In the genomic region with DNA sequence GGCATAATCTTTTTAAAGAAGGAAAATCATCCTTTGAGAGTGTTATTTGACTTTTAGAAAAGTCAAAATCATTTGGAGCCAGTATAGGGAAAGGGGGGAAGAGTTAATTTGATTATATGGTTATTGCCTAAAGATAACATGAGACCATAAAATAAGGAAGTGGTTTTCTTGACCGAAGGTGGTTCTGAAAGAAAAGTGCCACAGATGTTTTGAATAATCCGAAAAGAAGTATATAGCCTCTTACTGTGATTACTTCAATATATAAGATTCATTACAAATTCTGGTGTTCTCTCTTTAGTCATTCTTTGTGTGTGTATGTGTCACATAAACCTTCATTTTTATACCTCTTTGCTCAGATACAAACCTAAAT, we compare ENCODE assay signal across 9 cellular contexts. TPM values are rescaled to one million over a fixed set of nuclear protein-coding genes. Genes with fewer than 3 reads are reported as not detected.
DNase-seq lines count a peak whose midpoint lies in the region; ATAC-seq and TF ChIP-seq lines count a peak whose summit lies in the region.
"Had no signal": no experiment of that assay in that cellular context is flagged by ENCODE, and none has a peak within 500 bp of the region (broad histone marks: within the 10 kb centered on the region; RNA-seq: fewer than 3 reads in every experiment).

No MANE protein-coding gene starts in this region.

- no peaks in the 10 kb centered on the region for H3K27me3 Mint-ChIP-seq in CD8-positive, alpha-beta T cell (ENCODE audit: low read depth)

- no peak for TF ChIP-seq CTCF in CD8-positive, alpha-beta T cell (IDR thresholded peaks at IDR 0.05)
- TF ChIP-seq CTCF in coronary artery (IDR thresholded peaks at IDR 0.05), result no peak

- peak overlapping the region; percentile 96 for H3K4me3 ChIP-seq in CD8-positive, alpha-beta T cell (ENCODE audit: low read depth, low read length)
- H3K4me3 ChIP-seq in coronary artery (peak overlapping the region; percentile 81), neuron (ENCODE audit: low read length) (peak overlapping the region; percentile 61)

- intact Hi-C loops in CD8-positive, alpha-beta T cell (cut with DNase I, micrococcal nuclease), result loop anchor here (2.0 to 10.0 kb wide), 6 partner anchors 43 to 1757 kb away; a partner anchor contains a TSS

- H3K9me3 Mint-ChIP-seq in CD8-positive, alpha-beta T cell, result no peaks in the 10 kb centered on the region

- peaks cover 55% of the 10 kb centered on the region for H3K4me1 Mint-ChIP-seq in CD8-positive, alpha-beta T cell (ENCODE audit: low read depth)

- POLR2A ChIA-PET in CD8-positive, alpha-beta T cell (lab: Charles Lee), result interaction anchor here (1.2 to 3.0 kb wide), 3 partner anchors 16 to 634 kb away, joined by 5 to 34 read pairs (median 27); a partner anchor contains a TSS

- CTCF ChIA-PET in CD8-positive, alpha-beta T cell (lab: Charles Lee), result interaction anchor here (1.1 to 2.8 kb wide), 6 partner anchors 23 to 628 kb away, joined by 3 to 8 read pairs (median 4); no protein-coding TSS in a partner anchor

- H3K9me3 ChIP-seq in CD8-positive, alpha-beta T cell (ENCODE audit: low read length), result no peaks in the 10 kb centered on the region
- no peaks in the 10 kb centered on the region for H3K9me3 ChIP-seq in neuron (ENCODE audit: low read length)

- H3K27me3 ChIP-seq in CD8-positive, alpha-beta T cell (ENCODE audit: insufficient read depth, low read length), result no peaks in the 10 kb centered on the region
- H3K27me3 ChIP-seq in neuron (ENCODE audit: insufficient read depth, low read length), result no peaks in the 10 kb centered on the region

- no peak for DNase-seq in CD8-positive, alpha-beta T cell
- DNase-seq in NAMALWA (ENCODE audit: low spot score) (peak; percentile 47), coronary artery (ENCODE audit: low spot score) (no peak), DMS79 treated with DMSO at 0.1 percent for 48 hours (lab: John Stamatoyannopoulos, UW) (no peak)
- DNase-seq: NCI-H82 had no signal

- ATAC-seq in CD8-positive, alpha-beta T cell, result no peak
- no peak for ATAC-seq in GM18909 (IDR thresholded peaks at IDR 0.05; ENCODE audit: poor library complexity, unreplicated experiment)
- no peak for ATAC-seq in GM19324 (IDR thresholded peaks at IDR 0.05; ENCODE audit: low FRiP score, unreplicated experiment)
- ATAC-seq in activated CD4-positive, CD25-positive, alpha-beta regulatory T cell treated with anti-CD3 and anti-CD28 coated beads, Interleukin-2, amount 50 U/mL, for 24 hours, result no peak

- peaks cover 23% of the 10 kb centered on the region for H3K4me1 ChIP-seq in CD8-positive, alpha-beta T cell (ENCODE audit: insufficient read depth, low read length)
- peaks cover 24% of the 10 kb centered on the region for H3K4me1 ChIP-seq in neuron (ENCODE audit: insufficient read depth, low read length)

- H3K36me3 Mint-ChIP-seq in CD8-positive, alpha-beta T cell, result peaks cover 51% of the 10 kb centered on the region

- peak overlapping the region; percentile 98 for H3K27ac Mint-ChIP-seq in CD8-positive, alpha-beta T cell

- H3K36me3 ChIP-seq in CD8-positive, alpha-beta T cell (ENCODE audit: insufficient read depth, low read length), result peaks cover 10% of the 10 kb centered on the region
- peaks cover 36% of the 10 kb centered on the region for H3K36me3 ChIP-seq in neuron (ENCODE audit: insufficient read depth, low read length)

- H2AFZ ChIP-seq in neuron (ENCODE audit: low read depth, low read length), result no peak overlapping the region

- H3K4me3 Mint-ChIP-seq in CD8-positive, alpha-beta T cell, result peak overlapping the region; percentile 94

- H3K27ac ChIP-seq in CD8-positive, alpha-beta T cell (ENCODE audit: low read depth, low read length), result no peak overlapping the region
- no peak overlapping the region for H3K27ac ChIP-seq in coronary artery

RNA-seq across cellular contexts. Expression of a gene that starts 1.1 kb away (rescaled TPM):
- 10 to 100 TPM; 70.2 to 73.4 TPM for total RNA-seq in CD8-positive, alpha-beta T cell

RNA-seq across cellular contexts. Expression of a gene that starts 4.5 kb away (rescaled TPM):
- 10 to 100 TPM in 1 of 2 experiments, 1 to 10 TPM in 1; 9.9 to 10.6 TPM for total RNA-seq in CD8-positive, alpha-beta T cell

RNA-seq across cellular contexts. Expression of a gene that starts 27.4 kb away (rescaled TPM):
- total RNA-seq in CD8-positive, alpha-beta T cell, result 1 to 10 TPM; 1.5 to 2.0 TPM

RNA-seq across cellular contexts. Expression of a gene that starts 41.2 kb away (rescaled TPM):
- total RNA-seq in CD8-positive, alpha-beta T cell, result not detected
